8 cellular contexts compared by ENCODE assay signal in genomic region chr1:234925440-234926251, GRCh38.
DNase-seq lines count a peak whose midpoint lies in the region; ATAC-seq and TF ChIP-seq lines count a peak whose summit lies in the region.

No MANE protein-coding gene starts in this region.

- no peak overlapping the region for H3K23ac ChIP-seq in neuronal stem cell (ENCODE audit: low read depth, low read length, poor library complexity)

- RAD21 ChIA-PET in HCT116 (lab: Charles Lee; ENCODE audit: low non-redundant PET in 1 of 2, low total read pairs in 2 of 2, uncharacterized antibody in 2 of 2, unreplicated experiment in 2 of 2), result no interaction called here

- no peak overlapping the region for H2BK15ac ChIP-seq in neuronal stem cell (ENCODE audit: low read length)

- H3K36me3 Mint-ChIP-seq in activated CD4-positive, alpha-beta memory T cell treated with anti-CD3 and anti-CD28 coated beads for 36 hours, result peaks cover 2% of the 10 kb centered on the region

- H3K9ac ChIP-seq in HCT116 (ENCODE audit: low read length) (no peak overlapping the region), neuronal stem cell (ENCODE audit: low read depth, low read length, poor library complexity) (no peak overlapping the region)

- CTCF ChIA-PET in A673 (lab: Charles Lee), result no interaction called here
- CTCF ChIA-PET in HCT116 (lab: Charles Lee), result no interaction called here
- CTCF ChIA-PET in activated CD4-positive, alpha-beta memory T cell treated with anti-CD3 and anti-CD28 coated beads for 36 hours (lab: Charles Lee), result interaction anchor here (1.0 to 1.5 kb wide), 3 partner anchors 37 to 202 kb away, joined by 3 to 6 read pairs (median 3); no protein-coding TSS in a partner anchor

- no peaks in the 10 kb centered on the region for H4K20me1 ChIP-seq in HCT116 (ENCODE audit: insufficient read depth)

- no CpG with 5 or more reads among the region's 7 CpGs for WGBS in neuronal stem cell (ENCODE audit: extremely low coverage in 2 of 2, insufficient read length in 2 of 2, insufficient replicate concordance in 1 of 2), 2 donors

- no peak overlapping the region for H2BK5ac ChIP-seq in neuronal stem cell (ENCODE audit: low read length)

- H2BK120ac ChIP-seq in neuronal stem cell (ENCODE audit: low read depth, low read length), result no peak overlapping the region

- H3K27me3 ChIP-seq in A673 (replicated peaks; ENCODE audit: insufficient read depth, low read depth, low read length, poor library complexity) (no peaks in the 10 kb centered on the region), HCT116 (ENCODE audit: insufficient read depth, low read length) (no peaks in the 10 kb centered on the region), neuronal stem cell (ENCODE audit: control insufficient read depth in 3 of 3, insufficient read depth in 3 of 3, low read depth in 1 of 3, low read length in 3 of 3) (no peaks in the 10 kb centered on the region)

- no peak overlapping the region for H4K91ac ChIP-seq in neuronal stem cell (ENCODE audit: low read depth, low read length, poor library complexity)

- H3K4me1 Mint-ChIP-seq in activated CD4-positive, alpha-beta memory T cell treated with anti-CD3 and anti-CD28 coated beads for 36 hours (ENCODE audit: low read depth), result peaks cover 54% of the 10 kb centered on the region

- TF ChIP-seq CTCF in A673 (conservative IDR thresholded peaks at IDR 0.05; ENCODE audit: low read depth, low read length) (no peak), HCT116 (IDR thresholded peaks at IDR 0.05 in 2 of 3, conservative IDR thresholded peaks at IDR 0.05 in 1 of 3; ENCODE audit: borderline replicate concordance in 1 of 3, insufficient read depth in 1 of 3, low read depth in 2 of 3, low read length in 2 of 3) (no peak), fibroblast of villous mesenchyme (IDR thresholded peaks at IDR 0.05; ENCODE audit: insufficient read depth, low read depth, low read length) (no peak)

- POLR2A ChIA-PET in A673 (lab: Charles Lee; ENCODE audit: low non-redundant PET), result no interaction called here
- POLR2A ChIA-PET in HCT116 (lab: Charles Lee), result no interaction called here
- POLR2A ChIA-PET in activated CD4-positive, alpha-beta memory T cell treated with anti-CD3 and anti-CD28 coated beads for 36 hours (lab: Charles Lee), result interaction anchor here (0.7 to 2.4 kb wide), 20 partner anchors 11 to 425 kb away, joined by 3 to 18 read pairs (median 4); partner anchors contain the start of gene IRF2BP2

- H3K36me3 ChIP-seq in A673 (ENCODE audit: insufficient read depth, low read length, poor library complexity, severe bottlenecking) (no peaks in the 10 kb centered on the region), HCT116 (ENCODE audit: control insufficient read depth in 1 of 2, insufficient read depth in 2 of 2, low read length in 2 of 2) (no peaks in the 10 kb centered on the region), neuronal stem cell (replicated peaks in 1 of 2; ENCODE audit: control insufficient read depth in 2 of 2, insufficient read depth in 2 of 2, low read length in 2 of 2) (no peaks in the 10 kb centered on the region)

- no peak overlapping the region for H3K14ac ChIP-seq in neuronal stem cell (ENCODE audit: low read length)

- H3K9me3 ChIP-seq in A673 (ENCODE audit: low read depth, low read length, poor library complexity, severe bottlenecking) (no peaks in the 10 kb centered on the region), HCT116 (ENCODE audit: control insufficient read depth in 1 of 2, insufficient read depth in 1 of 2, low read depth in 1 of 2, low read length in 2 of 2) (no peaks in the 10 kb centered on the region), neuronal stem cell (replicated peaks in 1 of 2; ENCODE audit: control insufficient read depth in 2 of 2, insufficient read depth in 1 of 2, low read depth in 1 of 2, low read length in 2 of 2) (peaks cover 0 to 2% of the 10 kb centered on the region in 2 donors)

- H3K27ac ChIP-seq in A673 (ENCODE audit: low read depth, low read length, poor library complexity, severe bottlenecking), result no peak overlapping the region
- H3K27ac ChIP-seq in HCT116 (ENCODE audit: low read depth, low read length), result no peak overlapping the region
- peak overlapping the region; percentile 25 for H3K27ac ChIP-seq in neuronal stem cell (replicated peaks; ENCODE audit: low read length)
- no peak overlapping the region for H3K27ac ChIP-seq in caudate nucleus (ENCODE audit: low read depth, low read length)

- intact Hi-C loops in A673 (cut with micrococcal nuclease; ENCODE audit: unreplicated experiment) (no loop called here), HCT116 (cut with micrococcal nuclease) (no loop called here)
- intact Hi-C loops in activated CD4-positive, alpha-beta memory T cell treated with anti-CD3 and anti-CD28 coated beads for 36 hours (cut with micrococcal nuclease), result loop anchor here (1.0 to 5.0 kb wide), 9 partner anchors 11 to 425 kb away; partner anchors contain the start of gene IRF2BP2

- H3K4me3 ChIP-seq in A673 (ENCODE audit: low read depth, low read length, poor library complexity, severe bottlenecking) (no peak overlapping the region), HCT116 (replicated peaks in 1 of 2; ENCODE audit: low read depth in 1 of 2, low read length in 2 of 2) (no peak overlapping the region), fibroblast of villous mesenchyme (ENCODE audit: low read depth, low read length) (no peak overlapping the region), neuronal stem cell (ENCODE audit: low read length in 2 of 2) (no peak overlapping the region)

- TF ChIP-seq RAD21 in HCT116 (IDR thresholded peaks at IDR 0.05; ENCODE audit: low read depth), result no peak; the same call in 1 of the 2 replicates

- H3K79me1 ChIP-seq in neuronal stem cell (ENCODE audit: low read depth, low read length), result no peaks in the 10 kb centered on the region

- TF ChIP-seq POLR2A in HCT116 (IDR thresholded peaks at IDR 0.05; ENCODE audit: borderline replicate concordance, extremely low read depth, insufficient read depth, insufficient read length), result no peak

- DNase-seq in A673 (ENCODE audit: low spot score), result peak; percentile 11
- DNase-seq in HCT116 (ENCODE audit: low read depth, low spot score), result peak; percentile 46
- DNase-seq in activated CD4-positive, alpha-beta memory T cell treated with anti-CD3 and anti-CD28 coated beads for 36 hours, result peak; percentile 46
- DNase-seq in fibroblast of villous mesenchyme (ENCODE audit: low read depth), result peak; percentile 99
- no peak for DNase-seq in neuronal stem cell (ENCODE audit: low spot score)
- DNase-seq in caudate nucleus (lab: John Stamatoyannopoulos, UW), result no peak
- DNase-seq in NK-92 treated with Interleukin-12 subunit alpha and Interleukin-12 subunit beta, amount 100 ng/mL, for 24 hours (lab: John Stamatoyannopoulos, UW), result no peak

- H3K4me2 ChIP-seq in HCT116 (ENCODE audit: low read length) (peak overlapping the region; percentile 33), neuronal stem cell (ENCODE audit: insufficient read depth, low read length, poor library complexity, severe bottlenecking) (no peak overlapping the region)

- ATAC-seq in HCT116, result peak; percentile 75; the same call in 1 of the 2 replicates
- ATAC-seq in GM19397 (IDR thresholded peaks at IDR 0.05; ENCODE audit: unreplicated experiment), result no peak

- no peaks in the 10 kb centered on the region for H3K27me3 Mint-ChIP-seq in activated CD4-positive, alpha-beta memory T cell treated with anti-CD3 and anti-CD28 coated beads for 36 hours

- H3K9me2 ChIP-seq in HCT116 (ENCODE audit: insufficient read depth), result no peaks in the 10 kb centered on the region

- H2AFZ ChIP-seq in HCT116 (ENCODE audit: low read depth, low read length, poor library complexity, severe bottlenecking), result no peak overlapping the region
- H2AFZ ChIP-seq in neuronal stem cell (ENCODE audit: low read length), result peak overlapping the region; percentile 76

- no peak overlapping the region for H2AK5ac ChIP-seq in neuronal stem cell (ENCODE audit: low read depth, low read length)

- H3K18ac ChIP-seq in neuronal stem cell (ENCODE audit: low read length), result no peak overlapping the region

- H3K27ac Mint-ChIP-seq in activated CD4-positive, alpha-beta memory T cell treated with anti-CD3 and anti-CD28 coated beads for 36 hours, result peak overlapping the region; percentile 98

- no peaks in the 10 kb centered on the region for H3K79me2 ChIP-seq in HCT116 (ENCODE audit: insufficient read depth, low read length)

- no peak overlapping the region for H3K4ac ChIP-seq in neuronal stem cell (ENCODE audit: low read length)

- H3K4me3 Mint-ChIP-seq in activated CD4-positive, alpha-beta memory T cell treated with anti-CD3 and anti-CD28 coated beads for 36 hours, result peak overlapping the region; percentile 66

- H3K4me1 ChIP-seq in A673 (ENCODE audit: insufficient read depth, low read length, poor library complexity, severe bottlenecking), result peaks cover 9% of the 10 kb centered on the region
- peaks cover 8 to 11% of the 10 kb centered on the region in 2 experiments for H3K4me1 ChIP-seq in HCT116 (ENCODE audit: control insufficient read depth in 1 of 2, insufficient read depth in 2 of 2, low read length in 2 of 2)
- H3K4me1 ChIP-seq in neuronal stem cell (ENCODE audit: control insufficient read depth in 2 of 2, insufficient read depth in 1 of 2, low read depth in 1 of 2, low read length in 2 of 2), result peaks cover 25 to 27% of the 10 kb centered on the region in 2 donors

- H3K9me3 Mint-ChIP-seq in activated CD4-positive, alpha-beta memory T cell treated with anti-CD3 and anti-CD28 coated beads for 36 hours, result no peaks in the 10 kb centered on the region

- no peak overlapping the region for H4K8ac ChIP-seq in neuronal stem cell (ENCODE audit: low read depth, low read length)

- BruUV-seq in A673 (replicated peaks; lab: Mats Ljungman, UMichigan) (no TSS peak), HCT116 (replicated peaks; lab: Mats Ljungman, UMichigan) (no TSS peak)

- H2BK12ac ChIP-seq in neuronal stem cell (ENCODE audit: low read length), result no peak overlapping the region

TF ChIP-seq in HCT116, 20 proteins besides CTCF, POLR2A, EP300 and RAD21:
- peak; percentile 59 for TF ChIP-seq FOSL1 (IDR thresholded peaks at IDR 0.05; ENCODE audit: low read depth)
- TF ChIP-seq EZH2 (IDR thresholded peaks at IDR 0.05), result no peak
- TF ChIP-seq YY1 (IDR thresholded peaks at IDR 0.05; ENCODE audit: extremely low read depth, insufficient replicate concordance, low read depth, low read length), result no peak
- no peak for TF ChIP-seq MAX (IDR thresholded peaks at IDR 0.05)
- peak; percentile 43; the same call in 1 of the 2 replicates for TF ChIP-seq JUND (IDR thresholded peaks at IDR 0.05)
- TF ChIP-seq CBX3 (IDR thresholded peaks at IDR 0.05; ENCODE audit: low read depth), result 0 out of 2 replicates have a peak, but pooled peaks have one; percentile 9
- peak; percentile 44; the same call in 1 of the 2 replicates for TF ChIP-seq SP1 (IDR thresholded peaks at IDR 0.05; ENCODE audit: low read depth)

Comparison
In these comparisons a context has a peak if more than half of its experiments do, and no peak if none do; other contexts are left out.
1. DNase-seq: peak in A673 (single experiment), HCT116 (single experiment), activated CD4-positive, alpha-beta memory T cell treated with anti-CD3 and anti-CD28 coated beads for 36 hours (single experiment) and fibroblast of villous mesenchyme (single experiment); none in neuronal stem cell (single experiment), caudate nucleus (0 of 61) and NK-92 treated with Interleukin-12 subunit alpha and Interleukin-12 subunit beta, amount 100 ng/mL, for 24 hours (single experiment).